8 cellular contexts compared by ENCODE assay signal in genomic region chr12:49069507-49070346, GRCh38. TPM values are rescaled to one million over a fixed set of nuclear protein-coding genes. Genes with fewer than 3 reads are reported as not detected.
DNase-seq lines count a peak whose midpoint lies in the region; ATAC-seq and TF ChIP-seq lines count a peak whose summit lies in the region.

Gene RHEBL1 (minus strand): TSS chr12:49069979. CDS start chr12:49069785, 194 bp downstream.

- ATAC-seq in GM21360 (IDR thresholded peaks at IDR 0.05; ENCODE audit: unreplicated experiment), result peak; percentile 98

- H3K27me3 ChIP-seq in Caco-2 (replicated peaks; ENCODE audit: control insufficient read depth, insufficient read depth, low read length), result no peaks in the 10 kb centered on the region
- no peaks in the 10 kb centered on the region for H3K27me3 ChIP-seq in mesendoderm (ENCODE audit: insufficient read depth, low read length, poor library complexity)

- DNase-seq in Caco-2, result peak; percentile 98 to 99
- peak; percentile 97 for DNase-seq in HT-29 (ENCODE audit: low spot score)
- peak; percentile 85 for DNase-seq in NK-92 (lab: John Stamatoyannopoulos, UW; ENCODE audit: unreplicated experiment)
- DNase-seq in activated CD8-positive, alpha-beta memory T cell treated with anti-CD3 and anti-CD28 coated beads for 1 hour (ENCODE audit: extremely low read depth in 1 of 2, low read depth in 1 of 2), result peak; percentile 96
- peak; percentile 99 for DNase-seq in effector CD8-positive, alpha-beta T cell (lab: John Stamatoyannopoulos, UW)
- peak; percentile 95 for DNase-seq in mesendoderm
- peak; percentile 91 for DNase-seq in stimulated activated CD8-positive, alpha-beta memory T cell treated with anti-CD3 and anti-CD28 coated beads, Interleukin-15, amount 100 ng/mL, for 1 hour (ENCODE audit: low read depth)

- H2BK120ac ChIP-seq in mesendoderm (ENCODE audit: low read depth, low read length), result no peak within 1 kb of the TSS

- H3K4ac ChIP-seq in mesendoderm (ENCODE audit: low read depth, low read length), result peak within 1 kb of the TSS; percentile 65

- H3K79me2 ChIP-seq in mesendoderm (ENCODE audit: control insufficient read depth, insufficient read depth, low read length), result no peaks in the 10 kb centered on the region

- peak within 1 kb of the TSS; percentile 78 for H3K4me3 ChIP-seq in Caco-2 (ENCODE audit: low read depth, low read length)
- H3K4me3 ChIP-seq in mesendoderm (ENCODE audit: low read length), result peak within 1 kb of the TSS; percentile 72

- H3K9me3 ChIP-seq in Caco-2, result no peaks in the 10 kb centered on the region

- no peak within 1 kb of the TSS for H4K5ac ChIP-seq in mesendoderm (ENCODE audit: low read length)

- WGBS in mesendoderm (ENCODE audit: extremely low coverage, insufficient coverage, low lambda C conversion rate), result no CpG with 5 or more reads among the region's 60 CpGs

- intact Hi-C loops in Caco-2 (cut with micrococcal nuclease; ENCODE audit: unreplicated experiment), result loop anchor here (1.0 to 2.0 kb wide), 3 partner anchors 19 to 61 kb away; no protein-coding TSS in a partner anchor

- POLR2A ChIA-PET in Caco-2 (lab: Charles Lee), result interaction anchor here (0.5 to 1.4 kb wide), 13 partner anchors 16 to 770 kb away, joined by 3 to 20 read pairs (median 4); partner anchors contain the start of genes ARF3, DDX23 and TUBA1B

- TF ChIP-seq CTCF in Caco-2 (IDR thresholded peaks at IDR 0.05; ENCODE audit: insufficient read depth in 1 of 2, low read depth in 1 of 2, low read length in 1 of 2, severe bottlenecking in 1 of 2, unreplicated experiment in 1 of 2), result peak; percentile 9 to 34

- H3K79me1 ChIP-seq in mesendoderm (ENCODE audit: low read length), result no peaks in the 10 kb centered on the region

- H2BK5ac ChIP-seq in mesendoderm (ENCODE audit: low read length), result no peak within 1 kb of the TSS

- peaks cover 7% of the 10 kb centered on the region for H3K4me1 Mint-ChIP-seq in Caco-2 (ENCODE audit: low read depth, unreplicated experiment)

- CTCF ChIA-PET in Caco-2 (lab: Charles Lee), result interaction anchor here (0.5 to 1.9 kb wide), 23 partner anchors 9 to 289 kb away, joined by 3 to 33 read pairs (median 5); partner anchors contain the start of genes ARF3, KMT2D, LMBR1L and PRKAG1

- no peaks in the 10 kb centered on the region for H3K9me3 Mint-ChIP-seq in Caco-2 (ENCODE audit: unreplicated experiment)

- H3K27ac ChIP-seq in mesendoderm (ENCODE audit: low read depth, low read length), result no peak within 1 kb of the TSS

- H3K36me3 Mint-ChIP-seq in Caco-2 (ENCODE audit: insufficient read depth, unreplicated experiment), result peaks cover 6% of the 10 kb centered on the region

- H3K36me3 ChIP-seq in Caco-2 (ENCODE audit: control insufficient read depth, insufficient read depth, low read length), result no peaks in the 10 kb centered on the region
- H3K36me3 ChIP-seq in mesendoderm (ENCODE audit: control insufficient read depth, insufficient read depth, low read length), result no peaks in the 10 kb centered on the region

- H3K4me2 ChIP-seq in mesendoderm (ENCODE audit: low read length), result peak within 1 kb of the TSS; percentile 96

- H3K9ac ChIP-seq in mesendoderm (ENCODE audit: low read length), result peak within 1 kb of the TSS; percentile 62

- peak within 1 kb of the TSS; percentile 91 for H3K56ac ChIP-seq in mesendoderm (ENCODE audit: low read length)

- no TSS peak for BruUV-seq in Caco-2 (replicated peaks; lab: Mats Ljungman, UMichigan)

- H3K23ac ChIP-seq in mesendoderm (ENCODE audit: low read length), result no peak within 1 kb of the TSS

- peak within 1 kb of the TSS; percentile 65 for H4K8ac ChIP-seq in mesendoderm (ENCODE audit: low read depth, low read length)

- no peak within 1 kb of the TSS for H2BK15ac ChIP-seq in mesendoderm (replicated peaks; ENCODE audit: low read depth)

- H3K4me1 ChIP-seq in Caco-2 (peaks cover 7% of the 10 kb centered on the region; the same call in 1 of the 2 replicates), mesendoderm (ENCODE audit: control insufficient read depth, low read depth, low read length) (peaks cover 4% of the 10 kb centered on the region)

- H3K4me3 Mint-ChIP-seq in Caco-2 (ENCODE audit: unreplicated experiment), result peak within 1 kb of the TSS; percentile 88

- peak within 1 kb of the TSS; percentile 65 for H3K27ac Mint-ChIP-seq in Caco-2 (ENCODE audit: unreplicated experiment)

- H3K27me3 Mint-ChIP-seq in Caco-2 (ENCODE audit: insufficient read depth, unreplicated experiment), result no peaks in the 10 kb centered on the region

- H3K18ac ChIP-seq in mesendoderm (ENCODE audit: low read length), result no peak within 1 kb of the TSS

- no peak within 1 kb of the TSS for H2AK5ac ChIP-seq in mesendoderm (ENCODE audit: low read length)

RNA-seq across cellular contexts. Expression of gene RHEBL1, which starts in this region (rescaled TPM):
- total RNA-seq in Caco-2 (2022), result 2.5 and 2.6 TPM in 2 replicates
- 1.4 and 1.7 TPM in 2 replicates for total RNA-seq in HT-29 (2014; rRNA removed; shearing (Covaris generic))
- 3.2 TPM for polyA plus RNA-seq in mesendoderm (2013, experiment 1 of 2)
- polyA plus RNA-seq in mesendoderm (2013, experiment 2 of 2), result 3.1 TPM
